ENCODE assay signal across 11 cellular contexts in the genomic region with DNA sequence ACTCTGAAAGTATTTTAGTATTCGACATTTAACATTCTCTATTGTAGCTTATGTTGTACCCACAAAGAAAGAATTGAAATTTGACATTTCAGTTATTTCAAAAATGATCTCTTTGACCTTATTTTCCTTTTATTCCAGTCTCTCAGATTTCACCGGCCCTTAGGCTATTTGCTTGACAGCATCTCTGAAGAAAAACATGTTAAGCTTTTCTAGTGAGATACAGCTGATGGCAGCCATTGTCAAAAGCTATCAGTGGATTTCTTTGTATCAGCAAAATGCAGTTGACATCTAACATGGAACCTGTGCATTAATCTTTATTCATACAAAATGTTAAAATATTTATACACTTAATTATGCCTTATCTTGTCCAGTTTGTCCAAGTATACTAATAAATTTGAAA. TPM values are rescaled to one million over a fixed set of nuclear protein-coding genes. Genes with fewer than 3 reads are reported as not detected.
"Had no signal": no experiment of that assay in that cellular context is flagged by ENCODE, and none has a peak within 500 bp of the region (broad histone marks: within the 10 kb centered on the region; RNA-seq: fewer than 3 reads in every experiment).

No MANE protein-coding gene starts in this region.

- H3K27ac ChIP-seq: GM23248, HL-60 had no signal

- H3K27ac Mint-ChIP-seq: HFFc6 had no signal

- H2AFZ ChIP-seq: GM23248 had no signal

- ATAC-seq: HCT116 had no signal

- H3K9me3 Mint-ChIP-seq: HFFc6 had no signal

- H3K9ac ChIP-seq: GM23248 had no signal

- H3K4me3 ChIP-seq: GM23248, HAP-1 had no signal

- H3K9me3 ChIP-seq: HAP-1 had no signal

- DNase-seq: GM23248, GOT3, H7, HFFc6, IMR-90, KBM-7 had no signal

- H3K4me3 Mint-ChIP-seq: HFFc6 had no signal

RNA-seq across cellular contexts. Expression of a gene that starts 16.7 kb away (rescaled TPM):
- total RNA-seq: GM23248, H4, HFFc6, HT1080, IMR-90 had no signal
- polyA plus RNA-seq: GM23248, IMR-90 had no signal

RNA-seq across cellular contexts. Expression of a gene that starts 23.6 kb away (rescaled TPM):
- total RNA-seq: GM23248, HFFc6, IMR-90 had no signal
- polyA plus RNA-seq: GM23248, IMR-90 had no signal
